Comparison of ENCODE assay signal across 8 cellular contexts in the genomic region with DNA sequence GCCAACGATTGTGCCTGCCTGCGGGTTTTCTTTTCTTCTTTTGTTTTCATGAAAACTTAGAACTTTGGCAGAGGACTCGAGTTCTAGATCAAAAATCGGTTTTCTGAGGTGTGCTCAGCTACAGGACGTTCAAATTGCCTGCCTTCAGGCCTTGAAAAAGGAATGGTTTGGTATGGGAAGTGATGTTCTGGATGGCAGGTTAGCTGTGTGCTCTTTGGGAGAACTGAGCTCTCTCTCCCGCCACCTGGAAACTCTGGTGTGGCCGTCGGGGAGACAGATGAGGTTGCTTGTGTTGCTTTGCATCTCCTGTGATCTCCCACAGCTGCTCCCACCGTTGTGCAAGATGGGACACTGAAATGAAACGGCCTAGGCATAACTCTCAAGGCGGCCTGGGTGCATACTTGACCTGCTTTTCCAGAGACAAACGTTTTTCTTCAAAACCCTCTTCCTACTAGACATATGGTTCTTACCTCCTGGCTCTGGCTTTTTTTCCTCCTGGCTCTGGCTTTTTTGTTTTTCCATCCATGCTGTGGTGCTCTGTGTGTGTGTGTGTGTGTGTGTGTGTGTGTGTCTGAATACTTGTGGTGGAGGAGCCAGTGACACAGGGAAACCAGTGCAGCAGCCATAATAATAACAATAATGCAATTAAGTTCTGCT. TPM values are rescaled to one million over a fixed set of nuclear protein-coding genes. Genes with fewer than 3 reads are reported as not detected.
DNase-seq lines count a peak whose midpoint lies in the region; ATAC-seq and TF ChIP-seq lines count a peak whose summit lies in the region.

No MANE protein-coding gene starts in this region.

- H3K4me3 ChIP-seq in SJCRH30 (peak overlapping the region; percentile 82), epithelial cell of proximal tubule (ENCODE audit: low read depth, low read length) (peak overlapping the region; percentile 87)

- no peak for TF ChIP-seq CTCF in epithelial cell of proximal tubule (conservative IDR thresholded peaks at IDR 0.05; ENCODE audit: low read depth, low read length)

- ATAC-seq in natural killer cell treated with Interleukin-12 subunit alpha and Interleukin-12 subunit beta and Interleukin-15 and Interleukin-18, amount 100 ng/mL, for 72 hours: no peak
- no peak for ATAC-seq in GM21737 (IDR thresholded peaks at IDR 0.05; ENCODE audit: unreplicated experiment)

- H3K9me3 Mint-ChIP-seq in natural killer cell treated with Interleukin-12 subunit alpha and Interleukin-12 subunit beta and Interleukin-15 and Interleukin-18, amount 100 ng/mL, for 72 hours: no peaks in the 10 kb centered on the region

- no peak overlapping the region for H3K27ac ChIP-seq in SJCRH30

- no peak overlapping the region for H3K27ac Mint-ChIP-seq in natural killer cell treated with Interleukin-12 subunit alpha and Interleukin-12 subunit beta and Interleukin-15 and Interleukin-18, amount 100 ng/mL, for 72 hours

- no peaks in the 10 kb centered on the region for H3K36me3 ChIP-seq in SJCRH30

- no peaks in the 10 kb centered on the region for H3K36me3 Mint-ChIP-seq in natural killer cell treated with Interleukin-12 subunit alpha and Interleukin-12 subunit beta and Interleukin-15 and Interleukin-18, amount 100 ng/mL, for 72 hours

- H3K4me1 Mint-ChIP-seq in natural killer cell treated with Interleukin-12 subunit alpha and Interleukin-12 subunit beta and Interleukin-15 and Interleukin-18, amount 100 ng/mL, for 72 hours (ENCODE audit: low read depth in 2 of 2): peaks cover 12 to 17% of the 10 kb centered on the region in 2 donors

- H3K4me3 Mint-ChIP-seq in natural killer cell treated with Interleukin-12 subunit alpha and Interleukin-12 subunit beta and Interleukin-15 and Interleukin-18, amount 100 ng/mL, for 72 hours: peak overlapping the region; percentile 55

- H3K4me1 ChIP-seq in SJCRH30: no peaks in the 10 kb centered on the region

- no peaks in the 10 kb centered on the region for H3K27me3 ChIP-seq in SJCRH30

- H3K27me3 Mint-ChIP-seq in natural killer cell treated with Interleukin-12 subunit alpha and Interleukin-12 subunit beta and Interleukin-15 and Interleukin-18, amount 100 ng/mL, for 72 hours: peaks cover 38 to 56% of the 10 kb centered on the region in 2 donors

- DNase-seq in NCI-H748 (lab: John Stamatoyannopoulos, UW; ENCODE audit: unreplicated experiment) (peak; percentile 13), NCI-H748 treated with DMSO at 0.1 percent for 48 hours (lab: John Stamatoyannopoulos, UW) (no peak), SJCRH30 (peak; percentile 3 to 26), epithelial cell of proximal tubule (ENCODE audit: low read depth) (no peak), KG1 (lab: John Stamatoyannopoulos, UW) (no peak), iPS-NIHi11 (ENCODE audit: low spot score) (no peak)
- no peak for DNase-seq in natural killer cell treated with Interleukin-12 subunit alpha and Interleukin-12 subunit beta and Interleukin-15 and Interleukin-18, amount 100 ng/mL, for 72 hours (ENCODE audit: low spot score)

- H3K9me3 ChIP-seq in SJCRH30 (replicated peaks): no peaks in the 10 kb centered on the region

RNA-seq across cellular contexts. Expression of gene FMNL2, which starts 2.0 kb away (rescaled TPM):
- 22.3 and 22.7 TPM in 2 replicates for total RNA-seq in SJCRH30 (2014; rRNA removed; shearing (Covaris generic))
- 25.6 and 29.7 TPM in 2 replicates for total RNA-seq in epithelial cell of proximal tubule
- total RNA-seq in natural killer cell treated with Interleukin-12 subunit alpha and Interleukin-12 subunit beta and Interleukin-15 and Interleukin-18, amount 100 ng/mL, for 72 hours: under 1 TPM; 0.48 to 0.70 TPM

Comparison
In these comparisons a context has a peak if more than half of its experiments do, and no peak if none do; other contexts are left out.
1. DNase-seq: peak in NCI-H748 (single experiment) and SJCRH30 (2 of 2); none in NCI-H748 treated with DMSO at 0.1 percent for 48 hours (single experiment), epithelial cell of proximal tubule (single experiment), natural killer cell treated with Interleukin-12 subunit alpha and Interleukin-12 subunit beta and Interleukin-15 and Interleukin-18, amount 100 ng/mL, for 72 hours (single experiment), KG1 (single experiment) and iPS-NIHi11 (single experiment).
2. RNA of gene FMNL2, which starts 2.0 kb away (total RNA-seq): 25.6 to 29.7 TPM in epithelial cell of proximal tubule and 22.3 to 22.7 TPM in SJCRH30; 0.48 to 0.70 TPM in natural killer cell treated with Interleukin-12 subunit alpha and Interleukin-12 subunit beta and Interleukin-15 and Interleukin-18, amount 100 ng/mL, for 72 hours; every median in the first group is over 10 times any median in the second.